1 cellular context compared by ENCODE assay signal in genomic region chr15:56464893-56465520, GRCh38.
A peak's percentile ranks its signal among the peaks of the same experiment; 100 is the strongest.
TF ChIP-seq lines count a peak whose summit lies in the region.

Gene MNS1, minus strand, starts transcription at chr15:56465137. Its CDS starts 165 bp downstream, at chr15:56464972.

TF ChIP-seq in K562, 482 proteins besides CTCF, POLR2A, EP300 and RAD21 (continued from another document and continues in another):
- TF ChIP-seq ZMIZ1 (IDR thresholded peaks at IDR 0.05; ENCODE audit: low read depth in 2 of 2, low read length in 2 of 2) (no peak), ZNF655 (CRISPR knock-in tag; IDR thresholded peaks at IDR 0.05) (no peak), ZNF76 (CRISPR knock-in tag; IDR thresholded peaks at IDR 0.05; ENCODE audit: borderline replicate concordance) (no peak), BACH1 (tag; IDR thresholded peaks at IDR 0.05) (no peak), ZNF707 (CRISPR knock-in tag; conservative IDR thresholded peaks at IDR 0.05) (no peak), ARID3B (CRISPR knock-in tag; IDR thresholded peaks at IDR 0.05; ENCODE audit: borderline replicate concordance) (no peak), ZNF695 (CRISPR knock-in tag; IDR thresholded peaks at IDR 0.05) (no peak), GABPB2 (CRISPR knock-in tag; conservative IDR thresholded peaks at IDR 0.05) (no peak), ZC3H4 (CRISPR knock-in tag; IDR thresholded peaks at IDR 0.05; ENCODE audit: borderline replicate concordance) (no peak), ZNF609 (CRISPR knock-in tag; IDR thresholded peaks at IDR 0.05; ENCODE audit: borderline replicate concordance) (no peak), TOE1 (IDR thresholded peaks at IDR 0.05; ENCODE audit: borderline replicate concordance) (no peak), TOE1 (CRISPR knock-in tag; IDR thresholded peaks at IDR 0.05; ENCODE audit: borderline replicate concordance, low read depth) (no peak), FOXO4 (CRISPR knock-in tag; IDR thresholded peaks at IDR 0.05) (no peak), FOXM1 (IDR thresholded peaks at IDR 0.05; ENCODE audit: low read depth) (0 out of 2 replicates have a peak, but pooled peaks have one; percentile 57), FOXM1 (CRISPR knock-in tag; IDR thresholded peaks at IDR 0.05; ENCODE audit: low read depth) (peak; percentile 60; the same call in 1 of the 2 replicates), ARID2 (IDR thresholded peaks at IDR 0.05) (no peak), FOXP4 (CRISPR knock-in tag; IDR thresholded peaks at IDR 0.05; ENCODE audit: borderline replicate concordance) (no peak), SAFB2 (IDR thresholded peaks at IDR 0.05; ENCODE audit: borderline replicate concordance, low read depth, low read length, severe bottlenecking) (no peak), CEBPG (CRISPR knock-in tag; IDR thresholded peaks at IDR 0.05) (no peak), CEBPG (tag; conservative IDR thresholded peaks at IDR 0.05 in 1 of 2, IDR thresholded peaks at IDR 0.05 in 1 of 2) (no peak), ZNF639 (CRISPR knock-in tag; conservative IDR thresholded peaks at IDR 0.05 in 1 of 2, IDR thresholded peaks at IDR 0.05 in 1 of 2) (0 out of 4 replicates have a peak, but pooled peaks of 1 of the 2 experiments have one; percentile 29), KAT2B (IDR thresholded peaks at IDR 0.05; ENCODE audit: low read depth, low read length) (no peak), ARID3A (IDR thresholded peaks at IDR 0.05; ENCODE audit: borderline replicate concordance, low read depth, low read length) (no peak), LARP7 (IDR thresholded peaks at IDR 0.05) (no peak), ZNF124 (CRISPR knock-in tag; IDR thresholded peaks at IDR 0.05) (no peak), MAX (CRISPR knock-in tag; IDR thresholded peaks at IDR 0.05) (peak; percentile 85), TFAP4 (CRISPR knock-in tag; IDR thresholded peaks at IDR 0.05; ENCODE audit: borderline replicate concordance) (peak; percentile 79), GTF2E2 (tag; IDR thresholded peaks at IDR 0.05) (no peak), ZNF217 (CRISPR knock-in tag; IDR thresholded peaks at IDR 0.05) (no peak), KHSRP (IDR thresholded peaks at IDR 0.05) (no peak), DPF2 (IDR thresholded peaks at IDR 0.05) (no peak), GTF3C2 (IDR thresholded peaks at IDR 0.05; ENCODE audit: borderline replicate concordance, extremely low read depth, insufficient read length) (no peak), ILK (tag; IDR thresholded peaks at IDR 0.05; ENCODE audit: borderline replicate concordance, low read depth) (no peak), SMARCC2 (IDR thresholded peaks at IDR 0.05; ENCODE audit: low read depth) (no peak)
